ENCODE assay signal across 9 cellular contexts in genomic region chr6:132405143-132405915, GRCh38. TPM values are rescaled to one million over a fixed set of nuclear protein-coding genes. Genes with fewer than 3 reads are reported as not detected.
A peak's percentile ranks its signal among the peaks of the same experiment; 100 is the strongest.
DNase-seq lines count a peak whose midpoint lies in the region; ATAC-seq and TF ChIP-seq lines count a peak whose summit lies in the region.
"Had no signal": no experiment of that assay in that cellular context is flagged by ENCODE, and none has a peak within 500 bp of the region (broad histone marks: within the 10 kb centered on the region; RNA-seq: fewer than 3 reads in every experiment).

No MANE protein-coding gene starts in this region.

- no peaks in the 10 kb centered on the region for H3K4me1 ChIP-seq in uterus
- H3K4me1 ChIP-seq: colonic mucosa had no signal

- no peak for TF ChIP-seq CTCF in uterus (IDR thresholded peaks at IDR 0.05)

- no peaks in the 10 kb centered on the region for H3K36me3 Mint-ChIP-seq in stimulated activated memory B cell treated with anti-CD40 and anti-IgM and Interleukin-4, amounts not matched to agents 10 μg/mL and 1 μg/mL and 100 μg/mL, for 72 hours
- H3K36me3 Mint-ChIP-seq in activated CD4-positive, alpha-beta T cell treated with anti-CD3 and anti-CD28 coated beads, Interleukin-2, amount 10 ng/mL, durations not matched to agents 7 days and 5 days (ENCODE audit: low read depth) = no peaks in the 10 kb centered on the region

- no peak overlapping the region for H3K4me3 Mint-ChIP-seq in stimulated activated memory B cell treated with anti-CD40 and anti-IgM and Interleukin-4, amounts not matched to agents 10 μg/mL and 1 μg/mL and 100 μg/mL, for 72 hours
- H3K4me3 Mint-ChIP-seq in activated CD4-positive, alpha-beta T cell treated with anti-CD3 and anti-CD28 coated beads, Interleukin-2, amount 10 ng/mL, durations not matched to agents 7 days and 5 days = no peak overlapping the region

- H3K9me3 ChIP-seq in uterus = no peaks in the 10 kb centered on the region
- H3K9me3 ChIP-seq: colonic mucosa had no signal

- H3K36me3 ChIP-seq in uterus = no peaks in the 10 kb centered on the region
- H3K36me3 ChIP-seq: colonic mucosa had no signal

- ATAC-seq in GM18873 (IDR thresholded peaks at IDR 0.05; ENCODE audit: low FRiP score, unreplicated experiment) (peak; percentile 51), HG02678 (IDR thresholded peaks at IDR 0.05; ENCODE audit: unreplicated experiment) (peak; percentile 48)
- peak; percentile 71 for ATAC-seq in stimulated activated memory B cell treated with anti-CD40 and anti-IgM and Interleukin-4, amounts not matched to agents 10 μg/mL and 1 μg/mL and 100 μg/mL, for 72 hours
- ATAC-seq: Panc1 had no signal

- POLR2A ChIA-PET in activated CD4-positive, alpha-beta T cell treated with anti-CD3 and anti-CD28 coated beads, Interleukin-2, amount 10 ng/mL, durations not matched to agents 7 days and 5 days (lab: Charles Lee) = no interaction called here

- peaks cover 34% of the 10 kb centered on the region for H3K27me3 Mint-ChIP-seq in stimulated activated memory B cell treated with anti-CD40 and anti-IgM and Interleukin-4, amounts not matched to agents 10 μg/mL and 1 μg/mL and 100 μg/mL, for 72 hours
- peaks cover 61% of the 10 kb centered on the region for H3K27me3 Mint-ChIP-seq in activated CD4-positive, alpha-beta T cell treated with anti-CD3 and anti-CD28 coated beads, Interleukin-2, amount 10 ng/mL, durations not matched to agents 7 days and 5 days

- H3K27ac ChIP-seq in uterus = no peak overlapping the region
- H3K27ac ChIP-seq: colonic mucosa had no signal

- peaks cover 37% of the 10 kb centered on the region for H3K4me1 Mint-ChIP-seq in stimulated activated memory B cell treated with anti-CD40 and anti-IgM and Interleukin-4, amounts not matched to agents 10 μg/mL and 1 μg/mL and 100 μg/mL, for 72 hours
- H3K4me1 Mint-ChIP-seq in activated CD4-positive, alpha-beta T cell treated with anti-CD3 and anti-CD28 coated beads, Interleukin-2, amount 10 ng/mL, durations not matched to agents 7 days and 5 days = peaks cover 4% of the 10 kb centered on the region

- intact Hi-C loops in uterus (cut with DNase I; ENCODE audit: low total_unique reads) = no loop called here

- TF ChIP-seq POLR2A in uterus (IDR thresholded peaks at IDR 0.05) = no peak

- H3K4me3 ChIP-seq in uterus = no peak overlapping the region
- H3K4me3 ChIP-seq: colonic mucosa had no signal

- CTCF ChIA-PET in activated CD4-positive, alpha-beta T cell treated with anti-CD3 and anti-CD28 coated beads, Interleukin-2, amount 10 ng/mL, durations not matched to agents 7 days and 5 days (lab: Charles Lee) = no interaction called here

- H3K27ac Mint-ChIP-seq in stimulated activated memory B cell treated with anti-CD40 and anti-IgM and Interleukin-4, amounts not matched to agents 10 μg/mL and 1 μg/mL and 100 μg/mL, for 72 hours = no peak overlapping the region
- no peak overlapping the region for H3K27ac Mint-ChIP-seq in activated CD4-positive, alpha-beta T cell treated with anti-CD3 and anti-CD28 coated beads, Interleukin-2, amount 10 ng/mL, durations not matched to agents 7 days and 5 days

- no peaks in the 10 kb centered on the region for H3K27me3 ChIP-seq in uterus

- H3K9me3 Mint-ChIP-seq in stimulated activated memory B cell treated with anti-CD40 and anti-IgM and Interleukin-4, amounts not matched to agents 10 μg/mL and 1 μg/mL and 100 μg/mL, for 72 hours = no peaks in the 10 kb centered on the region
- no peaks in the 10 kb centered on the region for H3K9me3 Mint-ChIP-seq in activated CD4-positive, alpha-beta T cell treated with anti-CD3 and anti-CD28 coated beads, Interleukin-2, amount 10 ng/mL, durations not matched to agents 7 days and 5 days

- DNase-seq in LHCN-M2 (ENCODE audit: low read depth) (peak; percentile 35), uterus (no peak), NCI-H510A (lab: John Stamatoyannopoulos, UW) (no peak)
- DNase-seq in activated CD4-positive, alpha-beta T cell treated with anti-CD3 and anti-CD28 coated beads, Interleukin-2, amount 10 ng/mL, durations not matched to agents 7 days and 5 days = no peak
- DNase-seq: colonic mucosa had no signal

RNA-seq across cellular contexts. Expression of gene MOXD1, which starts 4.1 kb away (rescaled TPM):
- total RNA-seq in LHCN-M2 (2014; rRNA removed) (22.6 and 27.6 TPM in 2 replicates), uterus (100 to 1,000 TPM in 1 of 4 donors, 10 to 100 TPM in 3; 27.6 to 260 (median 58.9) TPM)
- polyA plus RNA-seq in LHCN-M2 (2012) = 12.3 TPM
- not detected for total RNA-seq in activated CD4-positive, alpha-beta T cell treated with anti-CD3 and anti-CD28 coated beads, Interleukin-2, amount 10 ng/mL, durations not matched to agents 7 days and 5 days

Comparison
In these comparisons a context has a peak if more than half of its experiments do, and no peak if none do; other contexts are left out.
1. RNA of gene MOXD1, which starts 4.1 kb away (total RNA-seq): 27.6 to 260 TPM in uterus and 22.6 to 27.6 TPM in LHCN-M2; not detected in activated CD4-positive, alpha-beta T cell treated with anti-CD3 and anti-CD28 coated beads, Interleukin-2, amount 10 ng/mL, durations not matched to agents 7 days and 5 days; every median in the first group is over 10 times any median in the second.
2. Peak in every context shown above with its lines, with median percentiles within 50 percentile points of each other: ATAC-seq.